33 cellular contexts compared by ENCODE assay signal in the genomic region with DNA sequence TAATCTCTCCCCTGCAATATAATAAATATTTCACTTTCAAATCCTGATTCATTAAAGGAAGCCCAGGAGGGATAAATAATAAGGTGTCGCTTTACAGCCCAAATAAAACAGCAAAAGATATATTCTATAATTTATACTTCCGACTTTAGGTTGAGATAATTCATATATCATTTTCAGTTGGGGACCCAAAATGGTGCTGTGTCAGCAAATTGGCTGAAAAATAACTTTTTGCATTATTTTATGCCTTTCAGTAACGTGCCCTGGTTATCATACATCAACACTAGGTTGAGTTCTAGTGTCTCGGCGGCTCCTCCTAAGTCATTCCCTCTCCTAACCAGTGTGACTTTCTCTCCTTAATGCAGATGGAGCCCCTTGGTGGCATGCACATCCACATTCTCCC.
"Had no signal": no experiment of that assay in that cellular context is flagged by ENCODE, and none has a peak within 500 bp of the region (broad histone marks: within the 10 kb centered on the region; RNA-seq: fewer than 3 reads in every experiment).

No MANE protein-coding gene starts in this region.

- H3K4me1 ChIP-seq: adrenal gland, body of pancreas, breast epithelium had no signal

- H3K27me3 ChIP-seq: adrenal gland, body of pancreas, brain microvascular endothelial cell, breast epithelium had no signal

- FAIRE-seq: astrocyte, TTC549 had no signal

- H3K9me3 ChIP-seq: adrenal gland, body of pancreas, breast epithelium had no signal

- ATAC-seq: activated CD8-positive, alpha-beta T cell treated with anti-CD3 and anti-CD28 coated beads for 36 hours; activated naive CD4-positive, alpha-beta T cell treated with anti-CD3 and anti-CD28 coated beads, Interleukin-2, amount 50 U/mL, for 72 hours; activated T-cell treated with anti-CD3 and anti-CD28 coated beads, Interleukin-2, amount 50 U/mL, for 4 hours; activated T-cell treated with anti-CD3 and anti-CD28 coated beads, Interleukin-2, amount 50 U/mL, for 72 hours; activated T-helper 17 cell treated with anti-CD3 and anti-CD28 coated beads, Interleukin-2, amount 50 U/mL, for 72 hours; body of pancreas had no signal

- H3K27ac ChIP-seq: adrenal gland, body of pancreas, brain microvascular endothelial cell, breast epithelium, VCaP had no signal

- H3K4me3 ChIP-seq: adrenal gland, body of pancreas, breast epithelium had no signal

- DNase-seq: activated B cell treated with CpG ODN at 0.5 μM for 24 hours; activated CD4-positive, alpha-beta memory T cell treated with anti-CD3 and anti-CD28 coated beads for 36 hours; activated CD4-positive, alpha-beta T cell treated with anti-CD3 and anti-CD28 coated beads for 4 hours; activated CD4-positive, alpha-beta T cell treated with anti-CD3 and anti-CD28 coated beads, Interleukin-2, amount 10 ng/mL, durations not matched to agents 24 days and 14 days; activated CD4-positive, alpha-beta T cell treated with anti-CD3 and anti-CD28 coated beads, Interleukin-2, amount 50 U/mL, for 1 hour; activated CD4-positive, alpha-beta T cell treated with anti-CD3 and anti-CD28 coated beads, Interleukin-2, amount 50 U/mL, for 4 hours; activated CD4-positive, CD25-positive, alpha-beta regulatory T cell treated with anti-CD3 and anti-CD28 coated beads, Interleukin-2, amount 50 U/mL, for 72 hours; activated CD8-positive, alpha-beta memory T cell treated with anti-CD3 and anti-CD28 coated beads, Interleukin-2, amount 50 U/mL, for 4 hours; activated CD8-positive, alpha-beta T cell treated with anti-CD3 and anti-CD28 coated beads for 36 hours; activated effector memory CD4-positive, alpha-beta T cell treated with anti-CD3 and anti-CD28 coated beads, Interleukin-2, amount 50 U/mL, for 16 hours; activated gamma-delta T cell treated with Interleukin-2 at 50 U/mL for 16 hours; activated naive CD4-positive, alpha-beta T cell; activated naive CD4-positive, alpha-beta T cell treated with anti-CD3 and anti-CD28 coated beads for 36 hours; activated naive CD4-positive, alpha-beta T cell treated with anti-CD3 and anti-CD28 coated beads, Interleukin-2, amount 50 U/mL, for 16 hours; activated naive CD8-positive, alpha-beta T cell treated with anti-CD3 and anti-CD28 coated beads for 36 hours; activated T-cell treated with anti-CD3 and anti-CD28 coated beads for 4 hours; activated T-cell treated with anti-CD3 and anti-CD28 coated beads, Interleukin-2, amount 50 U/mL, for 1 hour; activated T-cell treated with anti-CD3 and anti-CD28 coated beads, Interleukin-2, amount 50 U/mL, for 4 hours; activated T-cell treated with anti-CD3 and anti-CD28 coated beads, Interleukin-2, amount 50 U/mL, for 72 hours; adrenal gland; amniotic stem cell; aorta; body of pancreas; brain microvascular endothelial cell; central memory CD4-positive, alpha-beta T cell; T-helper 2 cell; T-helper 9 cell had no signal

- H3K36me3 ChIP-seq: adrenal gland, brain microvascular endothelial cell, breast epithelium had no signal
